1 cellular context compared by ENCODE assay signal in the genomic region with DNA sequence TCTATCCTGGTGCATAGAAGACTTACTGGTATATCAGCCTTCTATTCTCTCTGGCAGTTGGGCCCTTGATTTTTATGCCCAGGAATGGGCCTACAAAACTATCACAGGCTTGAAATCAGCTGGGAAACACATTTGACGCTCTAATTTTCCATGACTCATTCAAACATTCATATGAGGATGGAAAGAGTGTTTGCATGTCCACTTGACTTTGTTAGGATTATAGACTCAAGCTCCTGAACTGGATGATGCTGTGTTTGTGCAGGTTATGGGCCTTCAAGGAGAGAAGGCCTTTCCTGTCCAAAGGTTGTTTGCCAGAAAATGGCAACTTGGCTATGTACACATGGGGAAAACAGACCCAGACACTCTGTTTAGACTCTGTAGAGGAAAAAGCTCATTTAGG.
TF ChIP-seq lines count a peak whose summit lies in the region.

No MANE protein-coding gene starts in this region.

TF ChIP-seq in HepG2, 621 proteins besides CTCF, POLR2A, EP300 and RAD21 (continued from another document and continues in another):
- TF ChIP-seq ZNF879 (CRISPR knock-in tag; IDR thresholded peaks at IDR 0.05) (no peak), SATB2 (CRISPR knock-in tag; IDR thresholded peaks at IDR 0.05) (no peak), AKAP8 (CRISPR knock-in tag; IDR thresholded peaks at IDR 0.05) (no peak), ZNF569 (CRISPR knock-in tag; IDR thresholded peaks at IDR 0.05; ENCODE audit: borderline replicate concordance) (no peak), ZBTB8A (CRISPR knock-in tag; IDR thresholded peaks at IDR 0.05; ENCODE audit: borderline replicate concordance, low read depth) (no peak), SYNCRIP (IDR thresholded peaks at IDR 0.05; ENCODE audit: insufficient read depth, low read depth, low read length) (no peak), CENPT (CRISPR knock-in tag; IDR thresholded peaks at IDR 0.05; ENCODE audit: low read depth) (no peak), SAP130 (CRISPR knock-in tag; IDR thresholded peaks at IDR 0.05; ENCODE audit: low read depth) (peak; percentile 51), MXI1 (IDR thresholded peaks at IDR 0.05; ENCODE audit: borderline replicate concordance, low read depth, low read length) (peak; percentile 19; the same call in 1 of the 3 replicates), CAMTA2 (CRISPR knock-in tag; IDR thresholded peaks at IDR 0.05; ENCODE audit: borderline replicate concordance) (no peak), U2AF1 (optimal IDR thresholded peaks at IDR 0.05; ENCODE audit: low read depth, low read length) (no peak), ZNF839 (CRISPR knock-in tag; IDR thresholded peaks at IDR 0.05; ENCODE audit: borderline replicate concordance) (no peak), ZNF792 (CRISPR knock-in tag; IDR thresholded peaks at IDR 0.05) (peak; percentile 53; the same call in 1 of the 2 replicates), RFX5 (IDR thresholded peaks at IDR 0.05; ENCODE audit: low read depth, low read length) (no peak), ELF4 (CRISPR knock-in tag; IDR thresholded peaks at IDR 0.05; ENCODE audit: borderline replicate concordance) (no peak), BHLHE40 (IDR thresholded peaks at IDR 0.05; ENCODE audit: low read length) (no peak), CENPX (CRISPR knock-in tag; IDR thresholded peaks at IDR 0.05) (no peak), ERF (CRISPR knock-in tag; IDR thresholded peaks at IDR 0.05) (0 out of 2 replicates have a peak, but pooled peaks have one; percentile 37), IKZF4 (CRISPR knock-in tag; IDR thresholded peaks at IDR 0.05; ENCODE audit: borderline replicate concordance, low read depth, not compliant biosample characterization) (no peak), AHR (CRISPR knock-in tag; IDR thresholded peaks at IDR 0.05) (no peak), KMT2B (CRISPR knock-in tag; IDR thresholded peaks at IDR 0.05) (no peak), ZBTB20 (CRISPR knock-in tag; IDR thresholded peaks at IDR 0.05; ENCODE audit: borderline replicate concordance, low read depth) (0 out of 2 replicates have a peak, but pooled peaks have one; percentile 44), ZNF292 (CRISPR knock-in tag; IDR thresholded peaks at IDR 0.05; ENCODE audit: borderline replicate concordance, low read depth) (peak; percentile 55; the same call in 1 of the 2 replicates), CC2D1A (CRISPR knock-in tag; IDR thresholded peaks at IDR 0.05) (no peak), ZSCAN31 (CRISPR knock-in tag; IDR thresholded peaks at IDR 0.05; ENCODE audit: low read depth) (no peak), RBFOX2 (IDR thresholded peaks at IDR 0.05; ENCODE audit: low read depth, low read length) (no peak), NCOA1 (CRISPR knock-in tag; IDR thresholded peaks at IDR 0.05) (no peak), MATR3 (CRISPR knock-in tag; IDR thresholded peaks at IDR 0.05) (no peak), FOSL2 (CRISPR knock-in tag; IDR thresholded peaks at IDR 0.05) (peak; percentile 88)
- TF ChIP-seq, protein P1, sequence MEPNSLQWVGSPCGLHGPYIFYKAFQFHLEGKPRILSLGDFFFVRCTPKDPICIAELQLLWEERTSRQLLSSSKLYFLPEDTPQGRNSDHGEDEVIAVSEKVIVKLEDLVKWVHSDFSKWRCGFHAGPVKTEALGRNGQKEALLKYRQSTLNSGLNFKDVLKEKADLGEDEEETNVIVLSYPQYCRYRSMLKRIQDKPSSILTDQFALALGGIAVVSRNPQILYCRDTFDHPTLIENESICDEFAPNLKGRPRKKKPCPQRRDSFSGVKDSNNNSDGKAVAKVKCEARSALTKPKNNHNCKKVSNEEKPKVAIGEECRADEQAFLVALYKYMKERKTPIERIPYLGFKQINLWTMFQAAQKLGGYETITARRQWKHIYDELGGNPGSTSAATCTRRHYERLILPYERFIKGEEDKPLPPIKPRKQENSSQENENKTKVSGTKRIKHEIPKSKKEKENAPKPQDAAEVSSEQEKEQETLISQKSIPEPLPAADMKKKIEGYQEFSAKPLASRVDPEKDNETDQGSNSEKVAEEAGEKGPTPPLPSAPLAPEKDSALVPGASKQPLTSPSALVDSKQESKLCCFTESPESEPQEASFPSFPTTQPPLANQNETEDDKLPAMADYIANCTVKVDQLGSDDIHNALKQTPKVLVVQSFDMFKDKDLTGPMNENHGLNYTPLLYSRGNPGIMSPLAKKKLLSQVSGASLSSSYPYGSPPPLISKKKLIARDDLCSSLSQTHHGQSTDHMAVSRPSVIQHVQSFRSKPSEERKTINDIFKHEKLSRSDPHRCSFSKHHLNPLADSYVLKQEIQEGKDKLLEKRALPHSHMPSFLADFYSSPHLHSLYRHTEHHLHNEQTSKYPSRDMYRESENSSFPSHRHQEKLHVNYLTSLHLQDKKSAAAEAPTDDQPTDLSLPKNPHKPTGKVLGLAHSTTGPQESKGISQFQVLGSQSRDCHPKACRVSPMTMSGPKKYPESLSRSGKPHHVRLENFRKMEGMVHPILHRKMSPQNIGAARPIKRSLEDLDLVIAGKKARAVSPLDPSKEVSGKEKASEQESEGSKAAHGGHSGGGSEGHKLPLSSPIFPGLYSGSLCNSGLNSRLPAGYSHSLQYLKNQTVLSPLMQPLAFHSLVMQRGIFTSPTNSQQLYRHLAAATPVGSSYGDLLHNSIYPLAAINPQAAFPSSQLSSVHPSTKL (CRISPR knock-in tag; IDR thresholded peaks at IDR 0.05) = peak; percentile 89
- TF ChIP-seq, protein P2, sequence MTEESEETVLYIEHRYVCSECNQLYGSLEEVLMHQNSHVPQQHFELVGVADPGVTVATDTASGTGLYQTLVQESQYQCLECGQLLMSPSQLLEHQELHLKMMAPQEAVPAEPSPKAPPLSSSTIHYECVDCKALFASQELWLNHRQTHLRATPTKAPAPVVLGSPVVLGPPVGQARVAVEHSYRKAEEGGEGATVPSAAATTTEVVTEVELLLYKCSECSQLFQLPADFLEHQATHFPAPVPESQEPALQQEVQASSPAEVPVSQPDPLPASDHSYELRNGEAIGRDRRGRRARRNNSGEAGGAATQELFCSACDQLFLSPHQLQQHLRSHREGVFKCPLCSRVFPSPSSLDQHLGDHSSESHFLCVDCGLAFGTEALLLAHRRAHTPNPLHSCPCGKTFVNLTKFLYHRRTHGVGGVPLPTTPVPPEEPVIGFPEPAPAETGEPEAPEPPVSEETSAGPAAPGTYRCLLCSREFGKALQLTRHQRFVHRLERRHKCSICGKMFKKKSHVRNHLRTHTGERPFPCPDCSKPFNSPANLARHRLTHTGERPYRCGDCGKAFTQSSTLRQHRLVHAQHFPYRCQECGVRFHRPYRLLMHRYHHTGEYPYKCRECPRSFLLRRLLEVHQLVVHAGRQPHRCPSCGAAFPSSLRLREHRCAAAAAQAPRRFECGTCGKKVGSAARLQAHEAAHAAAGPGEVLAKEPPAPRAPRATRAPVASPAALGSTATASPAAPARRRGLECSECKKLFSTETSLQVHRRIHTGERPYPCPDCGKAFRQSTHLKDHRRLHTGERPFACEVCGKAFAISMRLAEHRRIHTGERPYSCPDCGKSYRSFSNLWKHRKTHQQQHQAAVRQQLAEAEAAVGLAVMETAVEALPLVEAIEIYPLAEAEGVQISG (CRISPR knock-in tag; IDR thresholded peaks at IDR 0.05) = 0 out of 2 replicates have a peak, but pooled peaks have one; percentile 15
- TF ChIP-seq, protein P3, sequence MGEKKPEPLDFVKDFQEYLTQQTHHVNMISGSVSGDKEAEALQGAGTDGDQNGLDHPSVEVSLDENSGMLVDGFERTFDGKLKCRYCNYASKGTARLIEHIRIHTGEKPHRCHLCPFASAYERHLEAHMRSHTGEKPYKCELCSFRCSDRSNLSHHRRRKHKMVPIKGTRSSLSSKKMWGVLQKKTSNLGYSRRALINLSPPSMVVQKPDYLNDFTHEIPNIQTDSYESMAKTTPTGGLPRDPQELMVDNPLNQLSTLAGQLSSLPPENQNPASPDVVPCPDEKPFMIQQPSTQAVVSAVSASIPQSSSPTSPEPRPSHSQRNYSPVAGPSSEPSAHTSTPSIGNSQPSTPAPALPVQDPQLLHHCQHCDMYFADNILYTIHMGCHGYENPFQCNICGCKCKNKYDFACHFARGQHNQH (CRISPR knock-in tag; IDR thresholded peaks at IDR 0.05) = no peak
- TF ChIP-seq, protein P4, sequence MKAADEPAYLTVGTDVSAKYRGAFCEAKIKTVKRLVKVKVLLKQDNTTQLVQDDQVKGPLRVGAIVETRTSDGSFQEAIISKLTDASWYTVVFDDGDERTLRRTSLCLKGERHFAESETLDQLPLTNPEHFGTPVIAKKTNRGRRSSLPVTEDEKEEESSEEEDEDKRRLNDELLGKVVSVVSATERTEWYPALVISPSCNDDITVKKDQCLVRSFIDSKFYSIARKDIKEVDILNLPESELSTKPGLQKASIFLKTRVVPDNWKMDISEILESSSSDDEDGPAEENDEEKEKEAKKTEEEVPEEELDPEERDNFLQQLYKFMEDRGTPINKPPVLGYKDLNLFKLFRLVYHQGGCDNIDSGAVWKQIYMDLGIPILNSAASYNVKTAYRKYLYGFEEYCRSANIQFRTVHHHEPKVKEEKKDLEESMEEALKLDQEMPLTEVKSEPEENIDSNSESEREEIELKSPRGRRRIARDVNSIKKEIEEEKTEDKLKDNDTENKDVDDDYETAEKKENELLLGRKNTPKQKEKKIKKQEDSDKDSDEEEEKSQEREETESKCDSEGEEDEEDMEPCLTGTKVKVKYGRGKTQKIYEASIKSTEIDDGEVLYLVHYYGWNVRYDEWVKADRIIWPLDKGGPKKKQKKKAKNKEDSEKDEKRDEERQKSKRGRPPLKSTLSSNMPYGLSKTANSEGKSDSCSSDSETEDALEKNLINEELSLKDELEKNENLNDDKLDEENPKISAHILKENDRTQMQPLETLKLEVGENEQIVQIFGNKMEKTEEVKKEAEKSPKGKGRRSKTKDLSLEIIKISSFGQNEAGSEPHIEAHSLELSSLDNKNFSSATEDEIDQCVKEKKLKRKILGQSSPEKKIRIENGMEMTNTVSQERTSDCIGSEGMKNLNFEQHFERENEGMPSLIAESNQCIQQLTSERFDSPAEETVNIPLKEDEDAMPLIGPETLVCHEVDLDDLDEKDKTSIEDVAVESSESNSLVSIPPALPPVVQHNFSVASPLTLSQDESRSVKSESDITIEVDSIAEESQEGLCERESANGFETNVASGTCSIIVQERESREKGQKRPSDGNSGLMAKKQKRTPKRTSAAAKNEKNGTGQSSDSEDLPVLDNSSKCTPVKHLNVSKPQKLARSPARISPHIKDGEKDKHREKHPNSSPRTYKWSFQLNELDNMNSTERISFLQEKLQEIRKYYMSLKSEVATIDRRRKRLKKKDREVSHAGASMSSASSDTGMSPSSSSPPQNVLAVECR (CRISPR knock-in tag; IDR thresholded peaks at IDR 0.05; ENCODE audit: borderline replicate concordance) = no peak
- TF ChIP-seq, protein P5, sequence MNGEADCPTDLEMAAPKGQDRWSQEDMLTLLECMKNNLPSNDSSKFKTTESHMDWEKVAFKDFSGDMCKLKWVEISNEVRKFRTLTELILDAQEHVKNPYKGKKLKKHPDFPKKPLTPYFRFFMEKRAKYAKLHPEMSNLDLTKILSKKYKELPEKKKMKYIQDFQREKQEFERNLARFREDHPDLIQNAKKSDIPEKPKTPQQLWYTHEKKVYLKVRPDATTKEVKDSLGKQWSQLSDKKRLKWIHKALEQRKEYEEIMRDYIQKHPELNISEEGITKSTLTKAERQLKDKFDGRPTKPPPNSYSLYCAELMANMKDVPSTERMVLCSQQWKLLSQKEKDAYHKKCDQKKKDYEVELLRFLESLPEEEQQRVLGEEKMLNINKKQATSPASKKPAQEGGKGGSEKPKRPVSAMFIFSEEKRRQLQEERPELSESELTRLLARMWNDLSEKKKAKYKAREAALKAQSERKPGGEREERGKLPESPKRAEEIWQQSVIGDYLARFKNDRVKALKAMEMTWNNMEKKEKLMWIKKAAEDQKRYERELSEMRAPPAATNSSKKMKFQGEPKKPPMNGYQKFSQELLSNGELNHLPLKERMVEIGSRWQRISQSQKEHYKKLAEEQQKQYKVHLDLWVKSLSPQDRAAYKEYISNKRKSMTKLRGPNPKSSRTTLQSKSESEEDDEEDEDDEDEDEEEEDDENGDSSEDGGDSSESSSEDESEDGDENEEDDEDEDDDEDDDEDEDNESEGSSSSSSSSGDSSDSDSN (CRISPR knock-in tag; IDR thresholded peaks at IDR 0.05) = no peak
- TF ChIP-seq, protein P6, sequence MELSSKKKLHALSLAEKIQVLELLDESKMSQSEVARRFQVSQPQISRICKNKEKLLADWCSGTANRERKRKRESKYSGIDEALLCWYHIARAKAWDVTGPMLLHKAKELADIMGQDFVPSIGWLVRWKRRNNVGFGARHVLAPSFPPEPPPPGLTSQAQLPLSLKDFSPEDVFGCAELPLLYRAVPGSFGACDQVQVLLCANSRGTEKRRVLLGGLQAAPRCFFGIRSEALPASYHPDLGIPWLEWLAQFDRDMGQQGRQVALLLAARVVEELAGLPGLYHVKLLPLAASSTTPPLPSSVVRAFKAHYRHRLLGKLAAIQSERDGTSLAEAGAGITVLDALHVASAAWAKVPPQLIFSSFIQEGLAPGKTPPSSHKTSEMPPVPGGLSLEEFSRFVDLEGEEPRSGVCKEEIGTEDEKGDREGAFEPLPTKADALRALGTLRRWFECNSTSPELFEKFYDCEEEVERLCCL (CRISPR knock-in tag; IDR thresholded peaks at IDR 0.05; ENCODE audit: borderline replicate concordance) = no peak
- TF ChIP-seq, protein P7, sequence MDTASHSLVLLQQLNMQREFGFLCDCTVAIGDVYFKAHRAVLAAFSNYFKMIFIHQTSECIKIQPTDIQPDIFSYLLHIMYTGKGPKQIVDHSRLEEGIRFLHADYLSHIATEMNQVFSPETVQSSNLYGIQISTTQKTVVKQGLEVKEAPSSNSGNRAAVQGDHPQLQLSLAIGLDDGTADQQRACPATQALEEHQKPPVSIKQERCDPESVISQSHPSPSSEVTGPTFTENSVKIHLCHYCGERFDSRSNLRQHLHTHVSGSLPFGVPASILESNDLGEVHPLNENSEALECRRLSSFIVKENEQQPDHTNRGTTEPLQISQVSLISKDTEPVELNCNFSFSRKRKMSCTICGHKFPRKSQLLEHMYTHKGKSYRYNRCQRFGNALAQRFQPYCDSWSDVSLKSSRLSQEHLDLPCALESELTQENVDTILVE (CRISPR knock-in tag; IDR thresholded peaks at IDR 0.05) = no peak
- TF ChIP-seq, protein P8, sequence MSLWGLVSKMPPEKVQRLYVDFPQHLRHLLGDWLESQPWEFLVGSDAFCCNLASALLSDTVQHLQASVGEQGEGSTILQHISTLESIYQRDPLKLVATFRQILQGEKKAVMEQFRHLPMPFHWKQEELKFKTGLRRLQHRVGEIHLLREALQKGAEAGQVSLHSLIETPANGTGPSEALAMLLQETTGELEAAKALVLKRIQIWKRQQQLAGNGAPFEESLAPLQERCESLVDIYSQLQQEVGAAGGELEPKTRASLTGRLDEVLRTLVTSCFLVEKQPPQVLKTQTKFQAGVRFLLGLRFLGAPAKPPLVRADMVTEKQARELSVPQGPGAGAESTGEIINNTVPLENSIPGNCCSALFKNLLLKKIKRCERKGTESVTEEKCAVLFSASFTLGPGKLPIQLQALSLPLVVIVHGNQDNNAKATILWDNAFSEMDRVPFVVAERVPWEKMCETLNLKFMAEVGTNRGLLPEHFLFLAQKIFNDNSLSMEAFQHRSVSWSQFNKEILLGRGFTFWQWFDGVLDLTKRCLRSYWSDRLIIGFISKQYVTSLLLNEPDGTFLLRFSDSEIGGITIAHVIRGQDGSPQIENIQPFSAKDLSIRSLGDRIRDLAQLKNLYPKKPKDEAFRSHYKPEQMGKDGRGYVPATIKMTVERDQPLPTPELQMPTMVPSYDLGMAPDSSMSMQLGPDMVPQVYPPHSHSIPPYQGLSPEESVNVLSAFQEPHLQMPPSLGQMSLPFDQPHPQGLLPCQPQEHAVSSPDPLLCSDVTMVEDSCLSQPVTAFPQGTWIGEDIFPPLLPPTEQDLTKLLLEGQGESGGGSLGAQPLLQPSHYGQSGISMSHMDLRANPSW (CRISPR knock-in tag; IDR thresholded peaks at IDR 0.05; ENCODE audit: borderline replicate concordance) = no peak
